In genomic region chr16:58629681-58630640, GRCh38 we compare ENCODE assay signal across 8 cellular contexts. TPM values are rescaled to one million over a fixed set of nuclear protein-coding genes. Genes with fewer than 3 reads are reported as not detected.
DNase-seq lines count a peak whose midpoint lies in the region; ATAC-seq, FAIRE-seq and TF ChIP-seq lines count a peak whose summit lies in the region.

Gene CNOT1 (minus strand): TSS chr16:58629826. CDS start chr16:58599337, 30,489 bp downstream.

- H3K36me3 ChIP-seq in KOPT-K1 (ENCODE audit: insufficient read depth, low read length): peaks cover 16% of the 10 kb centered on the region
- peaks cover 0 to 6% (median 4%) of the 10 kb centered on the region in 4 donors for H3K36me3 ChIP-seq in esophagus muscularis mucosa
- H3K36me3 ChIP-seq in muscle layer of duodenum (ENCODE audit: control insufficient read depth in 1 of 2, insufficient read depth in 2 of 2, low read length in 2 of 2): peaks cover 0 to 4% of the 10 kb centered on the region in 2 donors

- H3K4me3 ChIP-seq in esophagus muscularis mucosa (peak within 1 kb of the TSS; percentile 80 to 99 (median 84)), muscle layer of duodenum (ENCODE audit: low read depth in 1 of 2, low read length in 2 of 2) (peak within 1 kb of the TSS; percentile 85 to 94)

- ATAC-seq in GM21786 (IDR thresholded peaks at IDR 0.05; ENCODE audit: unreplicated experiment): peak; percentile 86
- peak; percentile 88 to 89 for ATAC-seq in activated T-cell treated with anti-CD3 and anti-CD28 coated beads, Interleukin-2, amount 50 U/mL, for 72 hours (replicated peaks in 1 of 2)

- peaks cover 34% of the 10 kb centered on the region for H3K4me1 Mint-ChIP-seq in activated T-cell treated with anti-CD3 and anti-CD28 coated beads, Interleukin-2, amount 50 U/mL, for 72 hours (ENCODE audit: low read depth)

- H3K27ac ChIP-seq in KOPT-K1 (ENCODE audit: low read depth, low read length, poor library complexity, severe bottlenecking) (peak within 1 kb of the TSS; percentile 87), esophagus muscularis mucosa (replicated peaks in 1 of 4) (peak within 1 kb of the TSS; percentile 93 to 99 (median 98)), muscle layer of duodenum (ENCODE audit: low read length) (peak within 1 kb of the TSS; percentile 96)

- H3K27ac Mint-ChIP-seq in activated T-cell treated with anti-CD3 and anti-CD28 coated beads, Interleukin-2, amount 50 U/mL, for 72 hours: peak within 1 kb of the TSS; percentile 98

- TF ChIP-seq POLR2A in esophagus muscularis mucosa (IDR thresholded peaks at IDR 0.05; ENCODE audit: low read depth): no peak

- H3K4me1 ChIP-seq in esophagus muscularis mucosa (peaks cover 30 to 37% (median 34%) of the 10 kb centered on the region in 4 donors), muscle layer of duodenum (ENCODE audit: control insufficient read depth in 1 of 2, insufficient read depth in 2 of 2, low read length in 2 of 2) (peaks cover 7 to 17% of the 10 kb centered on the region in 2 donors)

- H3K27me3 Mint-ChIP-seq in activated T-cell treated with anti-CD3 and anti-CD28 coated beads, Interleukin-2, amount 50 U/mL, for 72 hours (ENCODE audit: low read depth): no peaks in the 10 kb centered on the region

- no peak for TF ChIP-seq EP300 in esophagus muscularis mucosa (IDR thresholded peaks at IDR 0.05)

- no peaks in the 10 kb centered on the region for H3K27me3 ChIP-seq in esophagus muscularis mucosa
- no peaks in the 10 kb centered on the region for H3K27me3 ChIP-seq in muscle layer of duodenum (ENCODE audit: low read depth, low read length)

- 1% methylated on average over 50 of the region's 64 CpGs for WGBS in esophagus muscularis mucosa

- DNase-seq in DMS79 (lab: John Stamatoyannopoulos, UW) (peak; percentile 82), RCC 7860 (ENCODE audit: low spot score) (peak; percentile 99), esophagus muscularis mucosa (ENCODE audit: extremely low spot score) (peak; percentile 100)
- DNase-seq in activated T-cell treated with anti-CD3 and anti-CD28 coated beads, Interleukin-2, amount 50 U/mL, for 72 hours: peak; percentile 97 to 98
- peak; percentile 96 to 97 for DNase-seq in stimulated activated CD8-positive, alpha-beta memory T cell treated with anti-CD3 and anti-CD28 coated beads, Interleukin-7, amount 100 ng/mL, for 4 hours (ENCODE audit: low read depth in 2 of 2)

- no peaks in the 10 kb centered on the region for H3K9me3 ChIP-seq in KOPT-K1 (ENCODE audit: insufficient read depth, low read length, poor library complexity, severe bottlenecking)
- no peaks in the 10 kb centered on the region for H3K9me3 ChIP-seq in esophagus muscularis mucosa
- H3K9me3 ChIP-seq in muscle layer of duodenum (ENCODE audit: control insufficient read depth in 1 of 2, low read length in 2 of 2): no peaks in the 10 kb centered on the region

- TF ChIP-seq CTCF in esophagus muscularis mucosa (IDR thresholded peaks at IDR 0.05): peak in 1 of 3 experiments; percentile 42

- peak; percentile 91 for FAIRE-seq in RCC 7860 (lab: Jason Lieb, UNC)

- peak within 1 kb of the TSS; percentile 89 to 100 for H3K4me3 Mint-ChIP-seq in activated T-cell treated with anti-CD3 and anti-CD28 coated beads, Interleukin-2, amount 50 U/mL, for 72 hours

- H3K36me3 Mint-ChIP-seq in activated T-cell treated with anti-CD3 and anti-CD28 coated beads, Interleukin-2, amount 50 U/mL, for 72 hours (ENCODE audit: insufficient read depth in 2 of 2): peaks cover 8 to 13% of the 10 kb centered on the region in 2 donors

- intact Hi-C loops in esophagus muscularis mucosa (cut with DNase I): loop anchor here (5.0 kb wide), 1 partner anchor 113 kb away; the partner anchor contains the start of gene SETD6

- H3K9me3 Mint-ChIP-seq in activated T-cell treated with anti-CD3 and anti-CD28 coated beads, Interleukin-2, amount 50 U/mL, for 72 hours: no peaks in the 10 kb centered on the region

RNA-seq across cellular contexts. Expression of gene CNOT1, which starts in this region (rescaled TPM):
- 100 to 1,000 TPM; 295 to 315 TPM for total RNA-seq in activated T-cell treated with anti-CD3 and anti-CD28 coated beads, Interleukin-2, amount 50 U/mL, for 72 hours
- total RNA-seq in esophagus muscularis mucosa: 10 to 100 TPM; 92.1 to 97.6 (median 95.6) TPM

Comparison
In these comparisons a context has a peak if more than half of its experiments do, and no peak if none do; other contexts are left out.
1. Peak in every context shown above with its lines: DNase-seq, ATAC-seq, H3K4me3 ChIP-seq and H3K27ac ChIP-seq.